In the genomic region with DNA sequence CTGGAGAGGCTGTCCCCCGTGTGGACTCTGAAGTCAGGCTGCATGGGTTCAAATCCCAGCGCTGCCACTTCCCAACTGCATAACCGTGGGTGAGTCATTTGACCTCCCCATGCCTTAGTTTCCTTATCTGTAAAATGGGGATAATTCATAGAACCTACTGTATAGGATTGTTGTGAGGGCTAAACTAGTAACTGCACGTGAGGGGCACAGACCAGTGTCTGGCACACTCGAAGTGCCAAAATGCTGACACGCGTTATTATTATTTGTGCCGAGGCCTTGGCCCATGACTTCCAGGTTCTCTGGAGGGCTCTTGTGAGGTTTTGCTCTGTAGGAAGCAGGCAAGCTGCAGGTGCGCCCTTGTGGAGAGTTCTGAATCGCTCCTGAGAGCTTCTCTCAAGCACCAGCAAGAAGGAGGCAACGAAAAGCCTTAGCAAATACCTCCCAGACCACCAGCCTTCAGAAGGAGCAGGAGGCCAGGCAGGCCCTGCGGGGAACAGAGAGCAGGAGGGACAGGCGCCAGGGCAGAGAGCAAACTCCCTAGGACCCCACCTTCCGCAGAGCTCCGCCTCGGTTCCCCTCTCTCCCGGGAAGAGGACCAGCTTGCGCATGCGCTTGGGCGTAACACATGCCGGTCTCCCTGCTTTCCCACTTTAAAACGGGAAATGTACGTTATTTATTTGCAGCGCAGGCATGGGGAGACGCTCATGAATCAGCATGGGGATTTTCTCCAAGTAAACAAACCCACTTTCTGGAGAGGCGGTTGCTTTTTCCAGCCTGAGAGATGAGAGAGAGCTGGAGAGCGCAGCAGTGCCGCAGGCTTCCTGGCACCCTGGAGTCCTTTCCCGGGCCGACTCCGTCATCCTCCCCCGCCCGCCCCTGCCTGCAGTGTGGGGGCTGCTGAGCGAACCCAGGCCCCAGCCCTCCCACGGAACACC, we compare ENCODE assay signal across 10 cellular contexts. TPM values are rescaled to one million over a fixed set of nuclear protein-coding genes. Genes with fewer than 3 reads are reported as not detected.
DNase-seq lines count a peak whose midpoint lies in the region; ATAC-seq and TF ChIP-seq lines count a peak whose summit lies in the region.
"Had no signal": no experiment of that assay in that cellular context is flagged by ENCODE, and none has a peak within 500 bp of the region (broad histone marks: within the 10 kb centered on the region; RNA-seq: fewer than 3 reads in every experiment).

No MANE protein-coding gene starts in this region.

- H3K27ac Mint-ChIP-seq in nephron progenitor cell = peak overlapping the region; percentile 77
- H3K27ac Mint-ChIP-seq: stimulated activated naive CD8-positive, alpha-beta T cell treated with anti-CD3 and anti-CD28 coated beads, Interleukin-15, amount 100 ng/mL, for 72 hours had no signal

- peak overlapping the region; percentile 77 for H3K9ac ChIP-seq in NT2/D1 (ENCODE audit: insufficient read length, low read depth)

- ATAC-seq in heart right ventricle (peak in 7 of 8 donors; percentile 33 to 85 (median 55)), HG02981 (IDR thresholded peaks at IDR 0.05; ENCODE audit: unreplicated experiment) (no peak), HG03135 (IDR thresholded peaks at IDR 0.05; ENCODE audit: unreplicated experiment) (no peak), HG03460 (IDR thresholded peaks at IDR 0.05; ENCODE audit: unreplicated experiment) (no peak)
- ATAC-seq: stimulated activated naive CD8-positive, alpha-beta T cell treated with anti-CD3 and anti-CD28 coated beads, Interleukin-15, amount 100 ng/mL, for 72 hours had no signal

- TF ChIP-seq CTCF in AG09309 (IDR thresholded peaks at IDR 0.05; ENCODE audit: control insufficient read depth, insufficient read depth, low read depth, low read length, missing control alignments) (no peak), heart right ventricle (IDR thresholded peaks at IDR 0.05) (no peak), nephron progenitor cell (IDR thresholded peaks at IDR 0.05) (no peak)

- H3K4me1 Mint-ChIP-seq in nephron progenitor cell = peaks cover 6% of the 10 kb centered on the region
- H3K4me1 Mint-ChIP-seq: stimulated activated naive CD8-positive, alpha-beta T cell treated with anti-CD3 and anti-CD28 coated beads, Interleukin-15, amount 100 ng/mL, for 72 hours had no signal

- WGBS in heart right ventricle, 2 donors = 20% methylated on average over 34 to 35 of the region's 35 CpGs

- H3K27me3 Mint-ChIP-seq in nephron progenitor cell (ENCODE audit: low read depth, poor library complexity) = peaks cover 11% of the 10 kb centered on the region

- no peaks in the 10 kb centered on the region for H3K36me3 Mint-ChIP-seq in nephron progenitor cell (ENCODE audit: low read depth)

- no peak overlapping the region for H3K27ac ChIP-seq in heart right ventricle

- H3K4me3 Mint-ChIP-seq in nephron progenitor cell = peak overlapping the region; percentile 88
- H3K4me3 Mint-ChIP-seq: stimulated activated naive CD8-positive, alpha-beta T cell treated with anti-CD3 and anti-CD28 coated beads, Interleukin-15, amount 100 ng/mL, for 72 hours had no signal

- no peaks in the 10 kb centered on the region for H3K36me3 ChIP-seq in NT2/D1 (ENCODE audit: insufficient read depth, insufficient read length, low read length)
- H3K36me3 ChIP-seq in heart right ventricle = no peaks in the 10 kb centered on the region

- intact Hi-C loops in heart right ventricle (cut with DNase I) = no loop called here

- no peaks in the 10 kb centered on the region for H3K4me1 ChIP-seq in NT2/D1 (ENCODE audit: insufficient read depth, insufficient read length)
- no peaks in the 10 kb centered on the region for H3K4me1 ChIP-seq in heart right ventricle

- DNase-seq in AG09309 (ENCODE audit: low read depth) (no peak), NT2/D1 (ENCODE audit: low read depth, low spot score) (peak; percentile 33), heart right ventricle (peak in 1 of 2 donors; percentile 26), nephron progenitor cell (peak; percentile 66), SIG-M5 (lab: John Stamatoyannopoulos, UW) (no peak)
- DNase-seq: stimulated activated naive CD8-positive, alpha-beta T cell treated with anti-CD3 and anti-CD28 coated beads, Interleukin-15, amount 100 ng/mL, for 72 hours had no signal

- peak overlapping the region; percentile 19 for H3K4me3 ChIP-seq in AG09309 (ENCODE audit: control insufficient read depth, low read depth, low read length)
- H3K4me3 ChIP-seq in NT2/D1 (ENCODE audit: insufficient read length, low read depth) = peak overlapping the region; percentile 41
- peak overlapping the region in 9 of 10 donors; percentile 8 to 43 (median 34) for H3K4me3 ChIP-seq in heart right ventricle

- H3K9me3 Mint-ChIP-seq in nephron progenitor cell = no peaks in the 10 kb centered on the region
- H3K9me3 Mint-ChIP-seq: stimulated activated naive CD8-positive, alpha-beta T cell treated with anti-CD3 and anti-CD28 coated beads, Interleukin-15, amount 100 ng/mL, for 72 hours had no signal

- H3K27me3 ChIP-seq in NT2/D1 (ENCODE audit: insufficient read depth, insufficient read length) = peaks cover 8% of the 10 kb centered on the region
- peaks cover 0 to 15% (median 4%) of the 10 kb centered on the region in 7 donors for H3K27me3 ChIP-seq in heart right ventricle

- H3K9me3 ChIP-seq in NT2/D1 (ENCODE audit: insufficient read depth, low read length) = no peaks in the 10 kb centered on the region
- H3K9me3 ChIP-seq in heart right ventricle = no peaks in the 10 kb centered on the region

RNA-seq across cellular contexts. Expression of a gene that starts 39.6 kb away (rescaled TPM):
- under 1 TPM in 6 of 10 donors, not detected in 4; 0.04 to 0.09 (median 0.05) TPM for total RNA-seq in heart right ventricle
- polyA plus RNA-seq in heart right ventricle = under 1 TPM; 0.01 to 0.07 TPM
- polyA plus RNA-seq: BJ had no signal

Comparison
In these comparisons a context has a peak if more than half of its experiments do, and no peak if none do; other contexts are left out.
1. DNase-seq: peak in NT2/D1 (single experiment) and nephron progenitor cell (single experiment); none in AG09309 (single experiment) and SIG-M5 (single experiment).
2. ATAC-seq: peak in heart right ventricle (7 of 8); none in HG02981 (single experiment), HG03135 (single experiment) and HG03460 (single experiment).
3. Peak in every context shown above with its lines, with median percentiles within 50 percentile points of each other: H3K4me3 ChIP-seq.